ENCODE assay signal across 17 cellular contexts in genomic region chr4:1241936-1242505, GRCh38. TPM values are rescaled to one million over a fixed set of nuclear protein-coding genes. Genes with fewer than 3 reads are reported as not detected.
DNase-seq lines count a peak whose midpoint lies in the region; ATAC-seq, FAIRE-seq and TF ChIP-seq lines count a peak whose summit lies in the region.
"Had no signal": no experiment of that assay in that cellular context is flagged by ENCODE, and none has a peak within 500 bp of the region (broad histone marks: within the 10 kb centered on the region; RNA-seq: fewer than 3 reads in every experiment).

No MANE protein-coding gene starts in this region.

- TF ChIP-seq CTCF in HepG2 (CRISPR knock-in tag; IDR thresholded peaks at IDR 0.05) (no peak), suprapubic skin (IDR thresholded peaks at IDR 0.05) (no peak)

- TF ChIP-seq POLR2A in HepG2 (IDR thresholded peaks at IDR 0.05; ENCODE audit: insufficient read depth in 1 of 2, low read depth in 2 of 2, low read length in 2 of 2) (no peak), suprapubic skin (IDR thresholded peaks at IDR 0.05) (no peak)

- H3K4me1 ChIP-seq in HepG2 (ENCODE audit: insufficient read depth, low read length), result peaks cover 23% of the 10 kb centered on the region
- H3K4me1 ChIP-seq in suprapubic skin, result peaks cover 56% of the 10 kb centered on the region

- TF ChIP-seq EP300 in HepG2 (IDR thresholded peaks at IDR 0.05; ENCODE audit: low read depth in 2 of 2, low read length in 2 of 2) (no peak), HepG2 (CRISPR knock-in tag; IDR thresholded peaks at IDR 0.05; ENCODE audit: borderline replicate concordance) (no peak), suprapubic skin (IDR thresholded peaks at IDR 0.05) (no peak)

- no peak overlapping the region for H3K4me3 Mint-ChIP-seq in activated T-cell treated with anti-CD3 and anti-CD28 coated beads, Interleukin-2, amount 50 U/mL, for 4 hours
- peak overlapping the region; percentile 8 to 46 for H3K4me3 Mint-ChIP-seq in effector memory CD8-positive, alpha-beta T cell
- no peak overlapping the region for H3K4me3 Mint-ChIP-seq in stimulated activated naive B cell treated with anti-CD40 and anti-IgM and Interleukin-4, amounts not matched to agents 10 μg/mL and 1 μg/mL and 100 μg/mL, for 72 hours
- H3K4me3 Mint-ChIP-seq: brain had no signal

- no peak for TF ChIP-seq RAD21 in HepG2 (CRISPR knock-in tag; IDR thresholded peaks at IDR 0.05)

- H3K4me3 ChIP-seq in HepG2 (replicated peaks in 1 of 3; ENCODE audit: insufficient read depth in 1 of 3, low read depth in 2 of 3, low read length in 3 of 3) (no peak overlapping the region), suprapubic skin (no peak overlapping the region)
- H3K4me3 ChIP-seq: lung, thyroid gland had no signal

- ATAC-seq in activated T-cell treated with anti-CD3 and anti-CD28 coated beads, Interleukin-2, amount 50 U/mL, for 4 hours, result no peak
- ATAC-seq in effector memory CD8-positive, alpha-beta T cell (replicated peaks), result no peak
- no peak for ATAC-seq in HepG2
- ATAC-seq in stimulated activated naive B cell treated with anti-CD40 and anti-IgM and Interleukin-4, amounts not matched to agents 10 μg/mL and 1 μg/mL and 100 μg/mL, for 72 hours (replicated peaks), result no peak

- peaks cover 5% of the 10 kb centered on the region for H3K36me3 Mint-ChIP-seq in activated T-cell treated with anti-CD3 and anti-CD28 coated beads, Interleukin-2, amount 50 U/mL, for 4 hours (ENCODE audit: insufficient read depth)
- H3K36me3 Mint-ChIP-seq in effector memory CD8-positive, alpha-beta T cell (ENCODE audit: insufficient read depth), result peaks cover 72% of the 10 kb centered on the region
- H3K36me3 Mint-ChIP-seq in stimulated activated naive B cell treated with anti-CD40 and anti-IgM and Interleukin-4, amounts not matched to agents 10 μg/mL and 1 μg/mL and 100 μg/mL, for 72 hours, result peaks cover 26 to 48% of the 10 kb centered on the region in 2 donors

- WGBS in HepG2 (ENCODE audit: low lambda C conversion rate), result 97% methylated on average over 18 of the region's 24 CpGs
- WGBS in suprapubic skin, result 80% methylated on average over 16 of the region's 24 CpGs

- FAIRE-seq in HepG2 (lab: Jason Lieb, UNC), result no peak
- FAIRE-seq: A204.1 had no signal

- CTCF ChIA-PET in HepG2 (lab: Yijun Ruan, JAX; ENCODE audit: low intra/inter-chr PET ratio, low total read pairs), result no interaction called here

- POLR2A ChIA-PET in HepG2 (lab: Yijun Ruan, JAX), result no interaction called here

- H3K79me2 ChIP-seq in HepG2 (ENCODE audit: insufficient read depth, low read length), result peaks cover 70% of the 10 kb centered on the region

- no peak overlapping the region for H3K4me2 ChIP-seq in HepG2 (ENCODE audit: low read depth, low read length)

- peaks cover 53% of the 10 kb centered on the region for H3K4me1 Mint-ChIP-seq in activated T-cell treated with anti-CD3 and anti-CD28 coated beads, Interleukin-2, amount 50 U/mL, for 4 hours (ENCODE audit: low read depth)
- peaks cover 50 to 56% of the 10 kb centered on the region in 2 donors for H3K4me1 Mint-ChIP-seq in effector memory CD8-positive, alpha-beta T cell (ENCODE audit: low read depth in 2 of 2)
- H3K4me1 Mint-ChIP-seq in stimulated activated naive B cell treated with anti-CD40 and anti-IgM and Interleukin-4, amounts not matched to agents 10 μg/mL and 1 μg/mL and 100 μg/mL, for 72 hours, result peaks cover 40 to 48% of the 10 kb centered on the region in 2 donors

- peak overlapping the region; percentile 8 to 59 for H3K27ac Mint-ChIP-seq in effector memory CD8-positive, alpha-beta T cell
- H3K27ac Mint-ChIP-seq in stimulated activated naive B cell treated with anti-CD40 and anti-IgM and Interleukin-4, amounts not matched to agents 10 μg/mL and 1 μg/mL and 100 μg/mL, for 72 hours, result no peak overlapping the region

- in situ Hi-C loops in HepG2 (cut with HindIII; ENCODE audit: extremely low pct_ligation_motif_present, low pct_unique_long_range_greater_than_20kb), result no loop called here

- no peaks in the 10 kb centered on the region for H3K9me3 Mint-ChIP-seq in activated T-cell treated with anti-CD3 and anti-CD28 coated beads, Interleukin-2, amount 50 U/mL, for 4 hours
- H3K9me3 Mint-ChIP-seq in effector memory CD8-positive, alpha-beta T cell, result no peaks in the 10 kb centered on the region
- H3K9me3 Mint-ChIP-seq in stimulated activated naive B cell treated with anti-CD40 and anti-IgM and Interleukin-4, amounts not matched to agents 10 μg/mL and 1 μg/mL and 100 μg/mL, for 72 hours, result no peaks in the 10 kb centered on the region
- H3K9me3 Mint-ChIP-seq: brain; CD8-positive, alpha-beta memory T cell; nephron had no signal

- peaks cover 51% of the 10 kb centered on the region for H4K20me1 ChIP-seq in HepG2 (ENCODE audit: insufficient read depth, low read length)

- DNase-seq in activated T-cell treated with anti-CD3 and anti-CD28 coated beads, Interleukin-2, amount 50 U/mL, for 1 hour, result peak; percentile 10
- DNase-seq in activated T-cell treated with anti-CD3 and anti-CD28 coated beads, Interleukin-2, amount 50 U/mL, for 4 hours, result no peak
- no peak for DNase-seq in effector memory CD8-positive, alpha-beta T cell
- no peak for DNase-seq in HepG2 (ENCODE audit: low spot score)
- DNase-seq in suprapubic skin (ENCODE audit: low spot score in 2 of 2), result peak; percentile 40 to 42
- no peak for DNase-seq in SKM-1 treated with dmso at 0.1 percent for 144 hours (lab: John Stamatoyannopoulos, UW; ENCODE audit: unreplicated experiment)
- DNase-seq in NCI-H2107 (lab: John Stamatoyannopoulos, UW), result no peak
- no peak for DNase-seq in stimulated activated naive B cell treated with anti-CD40 and anti-IgM and Interleukin-4, amounts not matched to agents 10 μg/mL and 1 μg/mL and 100 μg/mL, for 72 hours
- DNase-seq: effector CD4-positive, alpha-beta T cell; GOT3; stimulated activated CD4-positive, alpha-beta T cell treated with anti-CD3 and anti-CD28 coated beads, Interleukin-4, amount 100 ng/mL, for 24 hours had no signal

- H3K9ac ChIP-seq in HepG2 (ENCODE audit: insufficient read depth, low read depth, low read length), result no peak overlapping the region

- no TSS peak for BruUV-seq in HepG2 (replicated peaks; lab: Mats Ljungman, UMichigan)

- H2AFZ ChIP-seq in HepG2 (ENCODE audit: low read length), result no peak overlapping the region

- no peaks in the 10 kb centered on the region for H3K27me3 Mint-ChIP-seq in activated T-cell treated with anti-CD3 and anti-CD28 coated beads, Interleukin-2, amount 50 U/mL, for 4 hours (ENCODE audit: low read depth)
- H3K27me3 Mint-ChIP-seq in effector memory CD8-positive, alpha-beta T cell, result no peaks in the 10 kb centered on the region
- no peaks in the 10 kb centered on the region for H3K27me3 Mint-ChIP-seq in stimulated activated naive B cell treated with anti-CD40 and anti-IgM and Interleukin-4, amounts not matched to agents 10 μg/mL and 1 μg/mL and 100 μg/mL, for 72 hours

- intact Hi-C loops in HepG2 (cut with micrococcal nuclease; ENCODE audit: unreplicated experiment), result no loop called here

- no peaks in the 10 kb centered on the region for H3K27me3 ChIP-seq in HepG2 (ENCODE audit: control insufficient read depth in 1 of 2, insufficient read depth in 2 of 2, low read length in 2 of 2)
- no peaks in the 10 kb centered on the region for H3K27me3 ChIP-seq in suprapubic skin
- H3K27me3 ChIP-seq: thyroid gland had no signal

- H3K27ac ChIP-seq in HepG2 (ENCODE audit: extremely low read length, insufficient read depth, low read length) (no peak overlapping the region), suprapubic skin (no peak overlapping the region)
- H3K27ac ChIP-seq: thyroid gland had no signal

- H3K9me3 ChIP-seq in HepG2 (ENCODE audit: low read length) (no peaks in the 10 kb centered on the region), suprapubic skin (no peaks in the 10 kb centered on the region)
- H3K9me3 ChIP-seq: thyroid gland had no signal

- H3K36me3 ChIP-seq in HepG2 (replicated peaks in 1 of 2; ENCODE audit: control insufficient read depth in 1 of 2, insufficient read depth in 2 of 2, low read length in 2 of 2) (peaks cover 8 to 36% of the 10 kb centered on the region in 2 experiments), suprapubic skin (peaks cover 38% of the 10 kb centered on the region)

RNA-seq across cellular contexts. Expression of gene CTBP1, which starts 6.9 kb away (rescaled TPM):
- total RNA-seq in activated T-cell treated with anti-CD3 and anti-CD28 coated beads, Interleukin-2, amount 50 U/mL, for 4 hours, result 100 to 1,000 TPM; 166 to 186 (median 177) TPM
- total RNA-seq in HepG2 (2016; rRNA removed; fragmentation: Illumina TruSeq; extraction: Trizol) (106 and 112 TPM in 2 replicates), suprapubic skin (100 to 1,000 TPM; 145 to 255 (median 181) TPM)
- 119 TPM in 2 replicates for total RNA-seq in HepG2 (2016; cell fraction: cytosol; rRNA removed; fragmentation: Illumina TruSeq; extraction: Trizol; ENCODE audit: low read depth)
- 83.8 and 121 TPM in 2 replicates for total RNA-seq in HepG2 (2016; cell fraction: insoluble cytoplasmic fraction; rRNA removed; fragmentation: Illumina TruSeq; extraction: Trizol)
- total RNA-seq in HepG2 (2016; cell fraction: membrane; rRNA removed; fragmentation: Illumina TruSeq; extraction: Trizol), result 133 and 173 TPM in 2 replicates
- total RNA-seq in HepG2 (2016; cell fraction: nucleus; rRNA removed; fragmentation: Illumina TruSeq; extraction: Trizol), result 51.5 and 60.9 TPM in 2 replicates
- polyA plus RNA-seq in HepG2 (2011; rRNA removed), result 78.5 and 123 TPM in 2 replicates
- polyA plus RNA-seq in HepG2 (2011; cell fraction: cytosol; rRNA removed), result 87.2 and 182 TPM in 2 replicates
- 489 and 636 TPM in 2 replicates for polyA plus RNA-seq in HepG2 (2011; cell fraction: nucleus; rRNA removed)
- 69.0 and 92.6 TPM in 2 replicates for polyA plus RNA-seq in HepG2 (2012)
- polyA plus RNA-seq in HepG2 (2016; cell fraction: cytosol; fragmentation: Illumina TruSeq; extraction: Trizol; ENCODE audit: low read depth), result 49.5 and 64.7 TPM in 2 replicates
- 101 and 112 TPM in 2 replicates for polyA plus RNA-seq in HepG2 (2016; cell fraction: insoluble cytoplasmic fraction; fragmentation: Illumina TruSeq; extraction: Trizol; ENCODE audit: low read depth)
- polyA plus RNA-seq in HepG2 (2016; cell fraction: membrane; fragmentation: Illumina TruSeq; extraction: Trizol; ENCODE audit: low read depth), result 103 and 116 TPM in 2 replicates
- 152 and 155 TPM in 2 replicates for polyA plus RNA-seq in HepG2 (2016; cell fraction: nucleus; fragmentation: Illumina TruSeq; extraction: Trizol; ENCODE audit: insufficient read depth, low read depth)
- 136 and 350 TPM in 2 replicates for polyA minus RNA-seq in HepG2 (2011; rRNA and poly(A)+ RNA removed; ENCODE audit: low replicate concordance)
- 85.1 and 100 TPM in 2 replicates for polyA minus RNA-seq in HepG2 (2011; cell fraction: cytosol; rRNA and poly(A)+ RNA removed)
- 47.7 and 48.4 TPM in 2 replicates for polyA minus RNA-seq in HepG2 (2011; cell fraction: nucleus; rRNA and poly(A)+ RNA removed)

RNA-seq across cellular contexts. Expression of gene MAEA, which starts 47.7 kb away (rescaled TPM):
- 10 to 100 TPM; 61.9 to 66.9 (median 65.3) TPM for total RNA-seq in activated T-cell treated with anti-CD3 and anti-CD28 coated beads, Interleukin-2, amount 50 U/mL, for 4 hours
- total RNA-seq in HepG2 (2016; rRNA removed; fragmentation: Illumina TruSeq; extraction: Trizol), result 52.0 and 65.2 TPM in 2 replicates
- total RNA-seq in HepG2 (2016; cell fraction: cytosol; rRNA removed; fragmentation: Illumina TruSeq; extraction: Trizol; ENCODE audit: low read depth), result 10.0 and 10.5 TPM in 2 replicates
- 55.0 and 59.4 TPM in 2 replicates for total RNA-seq in HepG2 (2016; cell fraction: insoluble cytoplasmic fraction; rRNA removed; fragmentation: Illumina TruSeq; extraction: Trizol)
- total RNA-seq in HepG2 (2016; cell fraction: membrane; rRNA removed; fragmentation: Illumina TruSeq; extraction: Trizol), result 23.7 and 24.2 TPM in 2 replicates
- total RNA-seq in HepG2 (2016; cell fraction: nucleus; rRNA removed; fragmentation: Illumina TruSeq; extraction: Trizol), result 30.2 and 31.7 TPM in 2 replicates
- polyA plus RNA-seq in HepG2 (2011; rRNA removed), result 57.1 and 60.7 TPM in 2 replicates
- 48.5 and 73.3 TPM in 2 replicates for polyA plus RNA-seq in HepG2 (2011; cell fraction: cytosol; rRNA removed)
- polyA plus RNA-seq in HepG2 (2011; cell fraction: nucleus; rRNA removed), result 171 and 221 TPM in 2 replicates
- 28.9 and 30.8 TPM in 2 replicates for polyA plus RNA-seq in HepG2 (2012)
- 5.9 and 6.3 TPM in 2 replicates for polyA plus RNA-seq in HepG2 (2016; cell fraction: cytosol; fragmentation: Illumina TruSeq; extraction: Trizol; ENCODE audit: low read depth)
- polyA plus RNA-seq in HepG2 (2016; cell fraction: insoluble cytoplasmic fraction; fragmentation: Illumina TruSeq; extraction: Trizol; ENCODE audit: low read depth), result 60.8 and 67.1 TPM in 2 replicates
- polyA plus RNA-seq in HepG2 (2016; cell fraction: membrane; fragmentation: Illumina TruSeq; extraction: Trizol; ENCODE audit: low read depth), result 15.8 and 16.9 TPM in 2 replicates
- polyA plus RNA-seq in HepG2 (2016; cell fraction: nucleus; fragmentation: Illumina TruSeq; extraction: Trizol; ENCODE audit: insufficient read depth, low read depth), result 69.6 and 72.4 TPM in 2 replicates
- 56.6 and 139 TPM in 2 replicates for polyA minus RNA-seq in HepG2 (2011; rRNA and poly(A)+ RNA removed; ENCODE audit: low replicate concordance)
- 41.7 and 45.7 TPM in 2 replicates for polyA minus RNA-seq in HepG2 (2011; cell fraction: cytosol; rRNA and poly(A)+ RNA removed)
- 40.9 and 44.3 TPM in 2 replicates for polyA minus RNA-seq in HepG2 (2011; cell fraction: nucleus; rRNA and poly(A)+ RNA removed)
- total RNA-seq in suprapubic skin, result 100 to 1,000 TPM in 1 of 4 donors, 10 to 100 TPM in 3; 58.7 to 112 (median 69.5) TPM

Comparison
In these comparisons a context has a peak if more than half of its experiments do, and no peak if none do; other contexts are left out.
1. DNase-seq: peak in activated T-cell treated with anti-CD3 and anti-CD28 coated beads, Interleukin-2, amount 50 U/mL, for 1 hour (single experiment) and suprapubic skin (2 of 2); none in activated T-cell treated with anti-CD3 and anti-CD28 coated beads, Interleukin-2, amount 50 U/mL, for 4 hours (single experiment), effector memory CD8-positive, alpha-beta T cell (0 of 3), HepG2 (single experiment), SKM-1 treated with dmso at 0.1 percent for 144 hours (single experiment), NCI-H2107 (single experiment) and stimulated activated naive B cell treated with anti-CD40 and anti-IgM and Interleukin-4, amounts not matched to agents 10 μg/mL and 1 μg/mL and 100 μg/mL, for 72 hours (single experiment).
2. H3K4me3 Mint-ChIP-seq: peak in effector memory CD8-positive, alpha-beta T cell (2 of 2); none in activated T-cell treated with anti-CD3 and anti-CD28 coated beads, Interleukin-2, amount 50 U/mL, for 4 hours (single experiment) and stimulated activated naive B cell treated with anti-CD40 and anti-IgM and Interleukin-4, amounts not matched to agents 10 μg/mL and 1 μg/mL and 100 μg/mL, for 72 hours (0 of 2).